ENCODE assay signal across 9 cellular contexts in the genomic region with DNA sequence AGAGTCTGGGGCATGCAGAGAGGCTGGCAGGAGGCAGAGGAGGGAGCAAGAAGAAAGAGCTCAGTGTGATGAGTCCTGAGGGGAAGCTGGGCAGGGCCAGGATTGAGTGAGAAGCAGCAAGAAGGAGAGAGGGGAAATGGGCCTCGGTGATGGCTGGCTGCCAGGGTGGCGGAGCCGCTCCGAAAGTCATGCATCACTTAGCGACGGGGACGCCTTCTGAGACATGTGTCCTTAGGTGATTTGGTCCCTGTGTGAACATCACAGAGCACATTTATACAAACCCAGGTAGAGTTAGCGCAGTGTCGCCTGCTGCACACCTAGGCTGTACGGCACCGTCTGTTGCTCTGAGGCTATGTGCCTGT. TPM values are rescaled to one million over a fixed set of nuclear protein-coding genes. Genes with fewer than 3 reads are reported as not detected.
DNase-seq lines count a peak whose midpoint lies in the region; ATAC-seq and TF ChIP-seq lines count a peak whose summit lies in the region.
"Had no signal": no experiment of that assay in that cellular context is flagged by ENCODE, and none has a peak within 500 bp of the region (broad histone marks: within the 10 kb centered on the region; RNA-seq: fewer than 3 reads in every experiment).

No MANE protein-coding gene starts in this region.

- H2BK120ac ChIP-seq in neuronal stem cell (ENCODE audit: low read depth, low read length), result no peak overlapping the region

- no peak overlapping the region for H4K91ac ChIP-seq in neuronal stem cell (ENCODE audit: low read depth, low read length, poor library complexity)

- no peaks in the 10 kb centered on the region for H3K27me3 Mint-ChIP-seq in stimulated activated naive CD8-positive, alpha-beta T cell treated with anti-CD3 and anti-CD28 coated beads, Interleukin-15, amount 100 ng/mL, for 72 hours

- H2BK12ac ChIP-seq in neuronal stem cell (ENCODE audit: low read length), result no peak overlapping the region

- no peak overlapping the region for H3K4me2 ChIP-seq in neuronal stem cell (ENCODE audit: insufficient read depth, low read length, poor library complexity, severe bottlenecking)

- H3K4me3 ChIP-seq in neuronal stem cell (ENCODE audit: low read length in 2 of 2) (no peak overlapping the region), vagina (no peak overlapping the region)

- H3K23ac ChIP-seq in neuronal stem cell (ENCODE audit: low read depth, low read length, poor library complexity), result no peak overlapping the region

- H3K9me3 ChIP-seq in neuronal stem cell (replicated peaks in 1 of 2; ENCODE audit: control insufficient read depth in 2 of 2, insufficient read depth in 1 of 2, low read depth in 1 of 2, low read length in 2 of 2) (no peaks in the 10 kb centered on the region), vagina (no peaks in the 10 kb centered on the region)

- H3K18ac ChIP-seq in neuronal stem cell (ENCODE audit: low read length), result no peak overlapping the region

- TF ChIP-seq POLR2A in vagina (IDR thresholded peaks at IDR 0.05), result no peak

- no peak overlapping the region for H3K27ac ChIP-seq in neuronal stem cell (replicated peaks; ENCODE audit: low read length)
- no peak overlapping the region for H3K27ac ChIP-seq in vagina

- H3K27ac Mint-ChIP-seq in stimulated activated naive CD8-positive, alpha-beta T cell treated with anti-CD3 and anti-CD28 coated beads, Interleukin-15, amount 100 ng/mL, for 72 hours, result peak overlapping the region; percentile 90 to 92

- peak; percentile 3 for ATAC-seq in left ventricle myocardium superior
- peak; percentile 46 for ATAC-seq in stimulated activated naive CD8-positive, alpha-beta T cell treated with anti-CD3 and anti-CD28 coated beads, Interleukin-15, amount 100 ng/mL, for 72 hours
- ATAC-seq in GM19351 (IDR thresholded peaks at IDR 0.05; ENCODE audit: unreplicated experiment), result no peak

- peaks cover 0 to 7% of the 10 kb centered on the region in 2 donors for H3K4me1 ChIP-seq in neuronal stem cell (ENCODE audit: control insufficient read depth in 2 of 2, insufficient read depth in 1 of 2, low read depth in 1 of 2, low read length in 2 of 2)
- H3K4me1 ChIP-seq in vagina, result peaks cover 47% of the 10 kb centered on the region

- H3K27me3 ChIP-seq in neuronal stem cell (ENCODE audit: control insufficient read depth in 3 of 3, insufficient read depth in 3 of 3, low read depth in 1 of 3, low read length in 3 of 3), result no peaks in the 10 kb centered on the region
- no peaks in the 10 kb centered on the region for H3K27me3 ChIP-seq in vagina

- no peak overlapping the region for H2AFZ ChIP-seq in neuronal stem cell (ENCODE audit: low read length)

- H2BK15ac ChIP-seq in neuronal stem cell (ENCODE audit: low read length), result no peak overlapping the region

- no peak overlapping the region for H3K14ac ChIP-seq in neuronal stem cell (ENCODE audit: low read length)

- peak overlapping the region; percentile 77 to 78 for H3K4me3 Mint-ChIP-seq in stimulated activated naive CD8-positive, alpha-beta T cell treated with anti-CD3 and anti-CD28 coated beads, Interleukin-15, amount 100 ng/mL, for 72 hours

- no peak overlapping the region for H4K8ac ChIP-seq in neuronal stem cell (ENCODE audit: low read depth, low read length)

- no peaks in the 10 kb centered on the region for H3K9me3 Mint-ChIP-seq in stimulated activated naive CD8-positive, alpha-beta T cell treated with anti-CD3 and anti-CD28 coated beads, Interleukin-15, amount 100 ng/mL, for 72 hours

- no peak overlapping the region for H3K9ac ChIP-seq in neuronal stem cell (ENCODE audit: low read depth, low read length, poor library complexity)

- DNase-seq in NCI-H1417 (lab: John Stamatoyannopoulos, UW), result peak; percentile 9 to 23 (median 20)
- no peak for DNase-seq in NCI-H1417 treated with DMSO at 0.1 percent for 48 hours (lab: John Stamatoyannopoulos, UW)
- peak; percentile 56 for DNase-seq in activated CD4-positive, alpha-beta T cell treated with anti-CD3 and anti-CD28 coated beads, Interleukin-2, amount 50 U/mL, for 1 hour
- peak; percentile 70 for DNase-seq in left ventricle myocardium superior
- DNase-seq in stimulated activated naive CD8-positive, alpha-beta T cell treated with anti-CD3 and anti-CD28 coated beads, Interleukin-15, amount 100 ng/mL, for 72 hours, result peak; percentile 36 to 60
- DNase-seq in neuronal stem cell (ENCODE audit: low spot score), result no peak
- DNase-seq in vagina (ENCODE audit: extremely low spot score in 2 of 2), result no peak
- DNase-seq: 8988T had no signal

- H3K4me1 Mint-ChIP-seq in stimulated activated naive CD8-positive, alpha-beta T cell treated with anti-CD3 and anti-CD28 coated beads, Interleukin-15, amount 100 ng/mL, for 72 hours, result peaks cover 72% of the 10 kb centered on the region

- TF ChIP-seq CTCF in vagina (IDR thresholded peaks at IDR 0.05), result no peak

- H2AK5ac ChIP-seq in neuronal stem cell (ENCODE audit: low read depth, low read length), result no peak overlapping the region

- peaks cover 0 to 2% of the 10 kb centered on the region in 2 donors for H3K36me3 ChIP-seq in neuronal stem cell (replicated peaks in 1 of 2; ENCODE audit: control insufficient read depth in 2 of 2, insufficient read depth in 2 of 2, low read length in 2 of 2)
- no peaks in the 10 kb centered on the region for H3K36me3 ChIP-seq in vagina

- intact Hi-C loops in left ventricle myocardium superior (cut with micrococcal nuclease) (no loop called here), vagina (cut with DNase I) (no loop called here)

- no peak overlapping the region for H3K4ac ChIP-seq in neuronal stem cell (ENCODE audit: low read length)

- peaks cover 19% of the 10 kb centered on the region for H3K79me1 ChIP-seq in neuronal stem cell (ENCODE audit: low read depth, low read length)

- H2BK5ac ChIP-seq in neuronal stem cell (ENCODE audit: low read length), result no peak overlapping the region

- WGBS in neuronal stem cell (ENCODE audit: extremely low coverage in 2 of 2, insufficient read length in 2 of 2, insufficient replicate concordance in 1 of 2), 2 donors, result no CpG with 5 or more reads among the region's 11 CpGs

RNA-seq across cellular contexts. Expression of gene TBC1D22A, which starts 15.1 kb away (rescaled TPM):
- 15.8 TPM for total RNA-seq in left ventricle myocardium superior
- polyA plus RNA-seq in neuronal stem cell (2013, experiment 1 of 2), result 10.2 TPM
- polyA plus RNA-seq in neuronal stem cell (2013, experiment 2 of 2), result 10.6 TPM
- 38.3 TPM for total RNA-seq in vagina

RNA-seq across cellular contexts. Expression of gene CERK, which starts 39.5 kb away (rescaled TPM):
- total RNA-seq in left ventricle myocardium superior (87.5 TPM), vagina (37.3 TPM)
- 50.9 TPM for polyA plus RNA-seq in neuronal stem cell (2013, experiment 1 of 2)
- 51.4 TPM for polyA plus RNA-seq in neuronal stem cell (2013, experiment 2 of 2)

Comparison
In these comparisons a context has a peak if more than half of its experiments do, and no peak if none do; other contexts are left out.
1. DNase-seq: peak in NCI-H1417 (3 of 3), activated CD4-positive, alpha-beta T cell treated with anti-CD3 and anti-CD28 coated beads, Interleukin-2, amount 50 U/mL, for 1 hour (single experiment), left ventricle myocardium superior (single experiment) and stimulated activated naive CD8-positive, alpha-beta T cell treated with anti-CD3 and anti-CD28 coated beads, Interleukin-15, amount 100 ng/mL, for 72 hours (2 of 2); none in NCI-H1417 treated with DMSO at 0.1 percent for 48 hours (single experiment), neuronal stem cell (single experiment) and vagina (0 of 2).